In the genomic region with DNA sequence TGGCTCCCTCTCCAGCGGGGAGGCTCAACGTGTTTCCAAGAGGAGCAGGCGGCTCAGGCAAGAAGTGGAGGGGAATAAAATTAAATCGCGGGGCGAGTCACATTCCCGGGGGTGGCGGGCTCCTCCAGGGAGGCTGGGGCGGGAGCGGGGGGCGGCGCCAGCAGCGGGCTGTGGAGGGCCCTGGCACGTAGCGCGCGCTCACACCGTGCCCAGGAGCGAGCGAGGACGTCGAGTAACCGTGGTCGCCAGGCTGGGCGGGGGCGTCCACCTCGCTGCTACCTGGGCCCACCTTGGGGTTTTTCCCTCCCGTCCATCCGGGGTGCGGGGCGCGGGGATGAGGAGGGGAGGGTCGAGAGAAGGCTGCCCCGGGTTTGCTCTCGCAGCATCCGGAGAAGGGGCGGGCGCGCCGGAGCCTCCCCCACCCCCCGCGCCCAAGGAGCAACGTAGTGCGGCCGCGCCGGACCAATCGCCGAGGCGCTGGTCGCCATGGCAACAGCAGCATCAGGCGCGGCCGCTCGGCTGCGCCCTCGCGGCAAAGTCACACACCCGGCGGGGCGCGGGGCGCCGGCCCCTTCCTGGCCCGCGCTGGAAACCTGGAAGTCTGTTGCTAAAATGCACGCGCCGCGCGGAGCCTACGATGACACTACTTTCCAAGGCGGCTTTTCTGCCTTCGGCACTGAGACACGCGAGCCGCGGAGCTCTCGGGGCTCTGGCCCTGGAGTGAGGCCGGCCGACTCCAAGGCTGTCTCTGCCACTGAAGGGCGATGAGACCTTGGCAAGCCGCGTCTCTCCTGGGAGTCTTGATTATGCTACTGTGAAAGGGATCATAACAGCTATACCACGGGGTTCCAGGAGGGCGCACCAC, we compare ENCODE assay signal across 8 cellular contexts. TPM values are rescaled to one million over a fixed set of nuclear protein-coding genes. Genes with fewer than 3 reads are reported as not detected.
DNase-seq lines count a peak whose midpoint lies in the region; ATAC-seq and TF ChIP-seq lines count a peak whose summit lies in the region.

TSS of gene IQSEC1 (minus strand) at position 388 of the 865 bp plus-strand sequence. CDS start 415 bp downstream, outside the sequence.

- no peak for TF ChIP-seq CTCF in lower leg skin (IDR thresholded peaks at IDR 0.05)

- WGBS in lower leg skin, 2 donors = 9 to 11% methylated on average over 38 to 41 of the region's 86 CpGs

- DNase-seq in A172 (ENCODE audit: low spot score) (no peak), cerebellar cortex (ENCODE audit: low spot score) (peak; percentile 74), lower leg skin (ENCODE audit: low spot score in 2 of 2) (no peak), NCI-H2081 treated with DMSO at 0.1 percent for 48 hours (lab: John Stamatoyannopoulos, UW) (no peak)
- peak; percentile 33 to 66 for DNase-seq in activated CD4-positive, alpha-beta T cell treated with anti-CD3 and anti-CD28 coated beads for 24 hours (ENCODE audit: low read depth in 2 of 2)
- peak; percentile 66 to 69 for DNase-seq in stimulated activated CD4-positive, alpha-beta T cell treated with anti-CD3 and anti-CD28 coated beads, Interleukin-4, amount 100 ng/mL, for 48 hours (ENCODE audit: low read depth in 2 of 2)

- H3K4me3 ChIP-seq in lower leg skin (ENCODE audit: low read depth, poor library complexity, severe bottlenecking) = no peak within 1 kb of the TSS

- no peak for TF ChIP-seq POLR2A in lower leg skin (IDR thresholded peaks at IDR 0.05)

- ATAC-seq in GM19025 (IDR thresholded peaks at IDR 0.05; ENCODE audit: low read depth, unreplicated experiment) (peak; percentile 59), HG03442 (IDR thresholded peaks at IDR 0.05; ENCODE audit: unreplicated experiment) (peak; percentile 39)

- intact Hi-C loops in lower leg skin (cut with DNase I; ENCODE audit: low total_unique reads) = no loop called here

RNA-seq across cellular contexts. Expression of gene IQSEC1, which starts in this region (rescaled TPM):
- 22.5 and 25.8 TPM in 2 replicates for total RNA-seq in A172 (2014; rRNA removed; shearing (Covaris generic))
- 10 to 100 TPM; 31.9 to 35.8 (median 34.8) TPM for total RNA-seq in lower leg skin

Comparison
In these comparisons a context has a peak if more than half of its experiments do, and no peak if none do; other contexts are left out.
1. DNase-seq: peak in activated CD4-positive, alpha-beta T cell treated with anti-CD3 and anti-CD28 coated beads for 24 hours (2 of 2), cerebellar cortex (single experiment) and stimulated activated CD4-positive, alpha-beta T cell treated with anti-CD3 and anti-CD28 coated beads, Interleukin-4, amount 100 ng/mL, for 48 hours (2 of 2); none in A172 (single experiment), lower leg skin (0 of 2) and NCI-H2081 treated with DMSO at 0.1 percent for 48 hours (single experiment).